In the genomic region with DNA sequence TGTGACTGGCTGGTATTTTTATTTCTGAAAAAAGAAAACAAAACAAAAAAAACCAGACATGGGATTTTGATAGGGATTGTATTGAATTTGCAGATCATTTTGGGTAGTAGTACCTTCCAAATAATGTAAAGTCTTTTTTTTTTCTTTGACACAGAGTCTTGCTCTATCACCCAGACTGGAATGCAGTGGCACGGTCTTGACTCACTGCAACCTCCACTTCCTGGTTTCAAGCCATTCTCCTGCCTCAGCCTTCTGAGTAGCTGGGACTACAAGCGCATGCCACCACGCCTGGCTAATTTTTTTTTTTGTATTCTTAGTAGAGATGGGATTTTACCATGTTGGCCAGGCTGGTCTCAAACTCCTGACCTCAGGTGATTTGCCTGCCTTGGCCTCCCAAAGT, we compare ENCODE assay signal across 12 cellular contexts.
"Had no signal": no experiment of that assay in that cellular context is flagged by ENCODE, and none has a peak within 500 bp of the region (broad histone marks: within the 10 kb centered on the region; RNA-seq: fewer than 3 reads in every experiment).

No MANE protein-coding gene starts in this region.

- H3K27ac ChIP-seq: gastroesophageal sphincter, heart right ventricle, ovary had no signal

- H3K4me3 ChIP-seq: gastroesophageal sphincter, heart right ventricle, lung, ovary had no signal

- H3K4me3 Mint-ChIP-seq: activated CD4-positive, alpha-beta T cell treated with anti-CD3 and anti-CD28 coated beads, Interleukin-2, amount 10 ng/mL, durations not matched to agents 7 days and 5 days; dendritic cell treated with granulocyte-macrophage colony-stimulating factor and Interleukin-4, amounts not matched to agents 40 ng/mL and 50 ng/mL, for 4 days; T-helper 2 cell treated with Interferon-gamma antibody and Interleukin-4, amounts not matched to agents 5 μg/mL and 100 μg/mL, for 36 hours had no signal

- H3K27me3 ChIP-seq: gastroesophageal sphincter, heart right ventricle, ovary had no signal

- H3K36me3 ChIP-seq: ovary had no signal

- ATAC-seq: gastroesophageal sphincter, heart right ventricle had no signal

- H3K27ac Mint-ChIP-seq: activated CD4-positive, alpha-beta T cell treated with anti-CD3 and anti-CD28 coated beads, Interleukin-2, amount 10 ng/mL, durations not matched to agents 7 days and 5 days; dendritic cell treated with granulocyte-macrophage colony-stimulating factor and Interleukin-4, amounts not matched to agents 40 ng/mL and 50 ng/mL, for 4 days; T-helper 2 cell treated with Interferon-gamma antibody and Interleukin-4, amounts not matched to agents 5 μg/mL and 100 μg/mL, for 36 hours had no signal

- DNase-seq: activated CD4-positive, alpha-beta T cell treated with anti-CD3 and anti-CD28 coated beads, Interleukin-2, amount 10 ng/mL, durations not matched to agents 7 days and 5 days; activated CD4-positive, CD25-positive, alpha-beta regulatory T cell; activated effector memory CD4-positive, alpha-beta T cell treated with Interleukin-2 at 50 U/mL for 16 hours; heart right ventricle; midbrain; ovary; stimulated activated CD4-positive, alpha-beta T cell treated with anti-CD3 and anti-CD28 coated beads, Interleukin-1b, Interleukin-23, amount 100 ng/mL, for 48 hours; SW 1271 had no signal

- H3K9me3 ChIP-seq: gastroesophageal sphincter, ovary had no signal

- H3K27me3 Mint-ChIP-seq: activated CD4-positive, alpha-beta T cell treated with anti-CD3 and anti-CD28 coated beads, Interleukin-2, amount 10 ng/mL, durations not matched to agents 7 days and 5 days; dendritic cell treated with granulocyte-macrophage colony-stimulating factor and Interleukin-4, amounts not matched to agents 40 ng/mL and 50 ng/mL, for 4 days had no signal
